1 cellular context compared by ENCODE assay signal in genomic region chr1:59436637-59437036, GRCh38.
TF ChIP-seq lines count a peak whose summit lies in the region.

No MANE protein-coding gene starts in this region.

TF ChIP-seq in GM23338, 12 proteins besides CTCF, POLR2A, EP300 and RAD21 (continued from another document):
- TF ChIP-seq, protein P1, sequence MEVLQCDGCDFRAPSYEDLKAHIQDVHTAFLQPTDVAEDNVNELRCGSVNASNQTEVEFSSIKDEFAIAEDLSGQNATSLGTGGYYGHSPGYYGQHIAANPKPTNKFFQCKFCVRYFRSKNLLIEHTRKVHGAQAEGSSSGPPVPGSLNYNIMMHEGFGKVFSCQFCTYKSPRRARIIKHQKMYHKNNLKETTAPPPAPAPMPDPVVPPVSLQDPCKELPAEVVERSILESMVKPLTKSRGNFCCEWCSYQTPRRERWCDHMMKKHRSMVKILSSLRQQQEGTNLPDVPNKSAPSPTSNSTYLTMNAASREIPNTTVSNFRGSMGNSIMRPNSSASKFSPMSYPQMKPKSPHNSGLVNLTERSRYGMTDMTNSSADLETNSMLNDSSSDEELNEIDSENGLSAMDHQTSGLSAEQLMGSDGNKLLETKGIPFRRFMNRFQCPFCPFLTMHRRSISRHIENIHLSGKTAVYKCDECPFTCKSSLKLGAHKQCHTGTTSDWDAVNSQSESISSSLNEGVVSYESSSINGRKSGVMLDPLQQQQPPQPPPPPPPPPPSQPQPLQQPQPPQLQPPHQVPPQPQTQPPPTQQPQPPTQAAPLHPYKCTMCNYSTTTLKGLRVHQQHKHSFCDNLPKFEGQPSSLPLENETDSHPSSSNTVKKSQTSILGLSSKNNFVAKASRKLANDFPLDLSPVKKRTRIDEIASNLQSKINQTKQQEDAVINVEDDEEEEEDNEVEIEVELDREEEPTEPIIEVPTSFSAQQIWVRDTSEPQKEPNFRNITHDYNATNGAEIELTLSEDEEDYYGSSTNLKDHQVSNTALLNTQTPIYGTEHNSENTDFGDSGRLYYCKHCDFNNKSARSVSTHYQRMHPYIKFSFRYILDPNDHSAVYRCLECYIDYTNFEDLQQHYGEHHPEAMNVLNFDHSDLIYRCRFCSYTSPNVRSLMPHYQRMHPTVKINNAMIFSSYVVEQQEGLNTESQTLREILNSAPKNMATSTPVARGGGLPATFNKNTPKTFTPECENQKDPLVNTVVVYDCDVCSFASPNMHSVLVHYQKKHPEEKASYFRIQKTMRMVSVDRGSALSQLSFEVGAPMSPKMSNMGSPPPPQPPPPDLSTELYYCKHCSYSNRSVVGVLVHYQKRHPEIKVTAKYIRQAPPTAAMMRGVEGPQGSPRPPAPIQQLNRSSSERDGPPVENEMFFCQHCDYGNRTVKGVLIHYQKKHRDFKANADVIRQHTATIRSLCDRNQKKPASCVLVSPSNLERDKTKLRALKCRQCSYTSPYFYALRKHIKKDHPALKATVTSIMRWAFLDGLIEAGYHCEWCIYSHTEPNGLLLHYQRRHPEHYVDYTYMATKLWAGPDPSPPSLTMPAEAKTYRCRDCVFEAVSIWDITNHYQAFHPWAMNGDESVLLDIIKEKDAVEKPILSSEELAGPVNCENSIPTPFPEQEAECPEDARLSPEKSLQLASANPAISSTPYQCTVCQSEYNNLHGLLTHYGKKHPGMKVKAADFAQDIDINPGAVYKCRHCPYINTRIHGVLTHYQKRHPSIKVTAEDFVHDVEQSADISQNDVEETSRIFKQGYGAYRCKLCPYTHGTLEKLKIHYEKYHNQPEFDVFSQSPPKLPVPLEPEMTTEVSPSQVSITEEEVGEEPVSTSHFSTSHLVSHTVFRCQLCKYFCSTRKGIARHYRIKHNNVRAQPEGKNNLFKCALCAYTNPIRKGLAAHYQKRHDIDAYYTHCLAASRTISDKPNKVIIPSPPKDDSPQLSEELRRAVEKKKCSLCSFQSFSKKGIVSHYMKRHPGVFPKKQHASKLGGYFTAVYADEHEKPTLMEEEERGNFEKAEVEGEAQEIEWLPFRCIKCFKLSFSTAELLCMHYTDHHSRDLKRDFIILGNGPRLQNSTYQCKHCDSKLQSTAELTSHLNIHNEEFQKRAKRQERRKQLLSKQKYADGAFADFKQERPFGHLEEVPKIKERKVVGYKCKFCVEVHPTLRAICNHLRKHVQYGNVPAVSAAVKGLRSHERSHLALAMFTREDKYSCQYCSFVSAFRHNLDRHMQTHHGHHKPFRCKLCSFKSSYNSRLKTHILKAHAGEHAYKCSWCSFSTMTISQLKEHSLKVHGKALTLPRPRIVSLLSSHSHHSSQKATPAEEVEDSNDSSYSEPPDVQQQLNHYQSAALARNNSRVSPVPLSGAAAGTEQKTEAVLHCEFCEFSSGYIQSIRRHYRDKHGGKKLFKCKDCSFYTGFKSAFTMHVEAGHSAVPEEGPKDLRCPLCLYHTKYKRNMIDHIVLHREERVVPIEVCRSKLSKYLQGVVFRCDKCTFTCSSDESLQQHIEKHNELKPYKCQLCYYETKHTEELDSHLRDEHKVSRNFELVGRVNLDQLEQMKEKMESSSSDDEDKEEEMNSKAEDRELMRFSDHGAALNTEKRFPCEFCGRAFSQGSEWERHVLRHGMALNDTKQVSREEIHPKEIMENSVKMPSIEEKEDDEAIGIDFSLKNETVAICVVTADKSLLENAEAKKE (CRISPR knock-in tag; IDR thresholded peaks at IDR 0.05), result no peak
- TF ChIP-seq NANOG (IDR thresholded peaks at IDR 0.05; ENCODE audit: borderline replicate concordance) (no peak), ETS1 (IDR thresholded peaks at IDR 0.05) (no peak), POLR2AphosphoS5 (IDR thresholded peaks at IDR 0.05; ENCODE audit: low read depth) (no peak), STAT1 (IDR thresholded peaks at IDR 0.05; ENCODE audit: unreplicated experiment) (no peak), EZH2phosphoT487 (IDR thresholded peaks at IDR 0.05; ENCODE audit: unreplicated experiment) (no peak), ZNF114 (CRISPR knock-in tag; IDR thresholded peaks at IDR 0.05) (no peak)
- TF ChIP-seq, protein P2, sequence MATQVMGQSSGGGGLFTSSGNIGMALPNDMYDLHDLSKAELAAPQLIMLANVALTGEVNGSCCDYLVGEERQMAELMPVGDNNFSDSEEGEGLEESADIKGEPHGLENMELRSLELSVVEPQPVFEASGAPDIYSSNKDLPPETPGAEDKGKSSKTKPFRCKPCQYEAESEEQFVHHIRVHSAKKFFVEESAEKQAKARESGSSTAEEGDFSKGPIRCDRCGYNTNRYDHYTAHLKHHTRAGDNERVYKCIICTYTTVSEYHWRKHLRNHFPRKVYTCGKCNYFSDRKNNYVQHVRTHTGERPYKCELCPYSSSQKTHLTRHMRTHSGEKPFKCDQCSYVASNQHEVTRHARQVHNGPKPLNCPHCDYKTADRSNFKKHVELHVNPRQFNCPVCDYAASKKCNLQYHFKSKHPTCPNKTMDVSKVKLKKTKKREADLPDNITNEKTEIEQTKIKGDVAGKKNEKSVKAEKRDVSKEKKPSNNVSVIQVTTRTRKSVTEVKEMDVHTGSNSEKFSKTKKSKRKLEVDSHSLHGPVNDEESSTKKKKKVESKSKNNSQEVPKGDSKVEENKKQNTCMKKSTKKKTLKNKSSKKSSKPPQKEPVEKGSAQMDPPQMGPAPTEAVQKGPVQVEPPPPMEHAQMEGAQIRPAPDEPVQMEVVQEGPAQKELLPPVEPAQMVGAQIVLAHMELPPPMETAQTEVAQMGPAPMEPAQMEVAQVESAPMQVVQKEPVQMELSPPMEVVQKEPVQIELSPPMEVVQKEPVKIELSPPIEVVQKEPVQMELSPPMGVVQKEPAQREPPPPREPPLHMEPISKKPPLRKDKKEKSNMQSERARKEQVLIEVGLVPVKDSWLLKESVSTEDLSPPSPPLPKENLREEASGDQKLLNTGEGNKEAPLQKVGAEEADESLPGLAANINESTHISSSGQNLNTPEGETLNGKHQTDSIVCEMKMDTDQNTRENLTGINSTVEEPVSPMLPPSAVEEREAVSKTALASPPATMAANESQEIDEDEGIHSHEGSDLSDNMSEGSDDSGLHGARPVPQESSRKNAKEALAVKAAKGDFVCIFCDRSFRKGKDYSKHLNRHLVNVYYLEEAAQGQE (IDR thresholded peaks at IDR 0.05; ENCODE audit: unreplicated experiment), result no peak
